Comparison of ENCODE assay signal across 8 cellular contexts in the genomic region with DNA sequence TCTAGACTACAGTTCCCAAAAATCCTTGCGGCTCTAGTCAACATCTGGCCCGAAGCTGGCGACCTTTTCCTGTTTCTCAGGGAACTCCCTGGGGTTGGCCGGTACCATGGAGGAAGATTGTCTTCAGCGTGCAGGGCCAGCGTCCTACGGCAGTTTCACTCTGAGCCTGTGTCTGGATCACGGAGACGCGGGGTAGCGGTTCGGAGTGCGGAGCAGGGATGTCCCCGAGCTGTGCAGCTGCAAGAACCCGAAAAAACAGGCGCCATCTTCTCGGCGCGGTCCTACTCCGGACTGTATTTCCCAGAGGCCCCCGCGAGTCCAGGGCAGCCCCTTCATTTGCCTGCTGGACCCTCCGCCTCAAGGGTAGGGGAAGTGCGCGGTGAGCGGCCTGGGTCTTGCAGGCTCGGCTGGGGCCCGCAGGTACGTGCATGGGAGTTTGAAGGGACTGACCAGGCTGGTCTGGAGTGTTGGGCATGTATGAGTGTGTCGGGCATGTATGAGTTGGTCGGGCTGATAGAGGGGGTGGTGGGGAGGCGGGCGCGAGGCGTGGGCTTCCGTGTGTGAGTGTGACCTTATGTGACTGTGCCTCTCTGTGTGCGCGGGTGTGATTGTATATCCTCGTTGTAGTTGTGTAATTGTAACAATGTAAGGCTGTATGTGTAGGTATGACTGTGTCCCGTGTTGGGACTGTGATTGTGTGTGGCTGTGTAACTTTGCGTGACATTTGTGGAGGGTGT. TPM values are rescaled to one million over a fixed set of nuclear protein-coding genes. Genes with fewer than 3 reads are reported as not detected.
A peak's percentile ranks its signal among the peaks of the same experiment; 100 is the strongest.
DNase-seq lines count a peak whose midpoint lies in the region; ATAC-seq and TF ChIP-seq lines count a peak whose summit lies in the region.

A gene (plus strand): TSS at position 360 of the 737 bp plus-strand sequence. CDS start 12,240 bp downstream, outside the sequence.

- POLR2A ChIA-PET in RWPE1 (lab: Yijun Ruan, JAX; ENCODE audit: low non-redundant PET) = interaction anchor here (0.8 to 0.9 kb wide), 2 partner anchors 153 to 368 kb away, joined by 3 read pairs; a partner anchor contains a TSS

- H3K9me3 Mint-ChIP-seq in stimulated activated naive CD8-positive, alpha-beta T cell treated with anti-CD3 and anti-CD28 coated beads, Interleukin-15, amount 100 ng/mL, for 72 hours = peaks cover 10 to 18% of the 10 kb centered on the region in 2 donors

- DNase-seq in EL (peak; percentile 89), GOT3 (lab: John Stamatoyannopoulos, UW) (peak; percentile 66), LHCN-M2 (ENCODE audit: low read depth) (peak; percentile 88), RWPE1 (ENCODE audit: low spot score) (peak; percentile 82), fibroblast of villous mesenchyme (ENCODE audit: low read depth) (peak; percentile 90)
- DNase-seq in activated effector memory CD4-positive, alpha-beta T cell treated with Interleukin-2 at 50 U/mL for 16 hours = peak; percentile 81
- DNase-seq in stimulated activated naive CD8-positive, alpha-beta T cell treated with anti-CD3 and anti-CD28 coated beads, Interleukin-15, amount 100 ng/mL, for 72 hours = peak; percentile 85 to 91

- ATAC-seq in stimulated activated naive CD8-positive, alpha-beta T cell treated with anti-CD3 and anti-CD28 coated beads, Interleukin-15, amount 100 ng/mL, for 72 hours = peak; percentile 94

- CTCF ChIA-PET in RWPE1 (lab: Yijun Ruan, JAX) = interaction anchor here (0.6 kb wide), 1 partner anchor 50 kb away, joined by 6 read pairs; no protein-coding TSS in a partner anchor

- H3K27me3 Mint-ChIP-seq in stimulated activated naive CD8-positive, alpha-beta T cell treated with anti-CD3 and anti-CD28 coated beads, Interleukin-15, amount 100 ng/mL, for 72 hours = no peaks in the 10 kb centered on the region

- H3K4me2 ChIP-seq in neural cell (ENCODE audit: low read length) = peak within 1 kb of the TSS; percentile 95

- TF ChIP-seq EP300 in neural cell (conservative IDR thresholded peaks at IDR 0.05; ENCODE audit: poor library complexity, severe bottlenecking) = no peak

- H3K4me3 Mint-ChIP-seq in stimulated activated naive CD8-positive, alpha-beta T cell treated with anti-CD3 and anti-CD28 coated beads, Interleukin-15, amount 100 ng/mL, for 72 hours = peak within 1 kb of the TSS; percentile 86 to 93

- H3K27ac ChIP-seq in RWPE1 = peak within 1 kb of the TSS; percentile 89
- peak within 1 kb of the TSS; percentile 87 for H3K27ac ChIP-seq in neural cell (ENCODE audit: low read length)

- H3K27me3 ChIP-seq in neural cell (ENCODE audit: insufficient read depth, low read depth, low read length) = no peaks in the 10 kb centered on the region

- H3F3A ChIP-seq in neural cell (ENCODE audit: insufficient read depth, low read length, poor library complexity, severe bottlenecking) = no peaks in the 10 kb centered on the region

- no peaks in the 10 kb centered on the region for H3K9me2 ChIP-seq in neural cell (ENCODE audit: insufficient read depth, low read length)

- peak within 1 kb of the TSS; percentile 87 for H3K9ac ChIP-seq in neural cell (ENCODE audit: low read length)

- peaks cover 9% of the 10 kb centered on the region for H3K79me2 ChIP-seq in neural cell (replicated peaks; ENCODE audit: insufficient read depth, low read length)

- no peak for TF ChIP-seq RAD21 in neural cell (conservative IDR thresholded peaks at IDR 0.05)

- H3K4me3 ChIP-seq in fibroblast of villous mesenchyme (ENCODE audit: low read depth, low read length) (peak within 1 kb of the TSS; percentile 99), neural cell (ENCODE audit: low read length) (peak within 1 kb of the TSS; percentile 88)

- H3K36me3 ChIP-seq in neural cell (ENCODE audit: insufficient read depth, low read length) = no peaks in the 10 kb centered on the region

- peak within 1 kb of the TSS; percentile 97 to 99 for H3K27ac Mint-ChIP-seq in stimulated activated naive CD8-positive, alpha-beta T cell treated with anti-CD3 and anti-CD28 coated beads, Interleukin-15, amount 100 ng/mL, for 72 hours

- H3K9me3 ChIP-seq in neural cell (ENCODE audit: low read length) = no peaks in the 10 kb centered on the region

- H4K20me1 ChIP-seq in neural cell (ENCODE audit: insufficient read depth) = no peaks in the 10 kb centered on the region

- TF ChIP-seq CTCF in RWPE1 (conservative IDR thresholded peaks at IDR 0.05; ENCODE audit: low read depth) = no peak
- TF ChIP-seq CTCF in fibroblast of villous mesenchyme (IDR thresholded peaks at IDR 0.05; ENCODE audit: insufficient read depth, low read depth, low read length) = no peak
- no peak for TF ChIP-seq CTCF in neural cell (IDR thresholded peaks at IDR 0.05; ENCODE audit: poor library complexity, severe bottlenecking)

- H2AFZ ChIP-seq in neural cell (ENCODE audit: low read depth, low read length) = peak within 1 kb of the TSS; percentile 100

- peaks cover 22% of the 10 kb centered on the region for H3K4me1 Mint-ChIP-seq in stimulated activated naive CD8-positive, alpha-beta T cell treated with anti-CD3 and anti-CD28 coated beads, Interleukin-15, amount 100 ng/mL, for 72 hours

TF ChIP-seq in neural cell, 6 proteins besides CTCF, POLR2A, EP300 and RAD21:
- TF ChIP-seq, protein P1, sequence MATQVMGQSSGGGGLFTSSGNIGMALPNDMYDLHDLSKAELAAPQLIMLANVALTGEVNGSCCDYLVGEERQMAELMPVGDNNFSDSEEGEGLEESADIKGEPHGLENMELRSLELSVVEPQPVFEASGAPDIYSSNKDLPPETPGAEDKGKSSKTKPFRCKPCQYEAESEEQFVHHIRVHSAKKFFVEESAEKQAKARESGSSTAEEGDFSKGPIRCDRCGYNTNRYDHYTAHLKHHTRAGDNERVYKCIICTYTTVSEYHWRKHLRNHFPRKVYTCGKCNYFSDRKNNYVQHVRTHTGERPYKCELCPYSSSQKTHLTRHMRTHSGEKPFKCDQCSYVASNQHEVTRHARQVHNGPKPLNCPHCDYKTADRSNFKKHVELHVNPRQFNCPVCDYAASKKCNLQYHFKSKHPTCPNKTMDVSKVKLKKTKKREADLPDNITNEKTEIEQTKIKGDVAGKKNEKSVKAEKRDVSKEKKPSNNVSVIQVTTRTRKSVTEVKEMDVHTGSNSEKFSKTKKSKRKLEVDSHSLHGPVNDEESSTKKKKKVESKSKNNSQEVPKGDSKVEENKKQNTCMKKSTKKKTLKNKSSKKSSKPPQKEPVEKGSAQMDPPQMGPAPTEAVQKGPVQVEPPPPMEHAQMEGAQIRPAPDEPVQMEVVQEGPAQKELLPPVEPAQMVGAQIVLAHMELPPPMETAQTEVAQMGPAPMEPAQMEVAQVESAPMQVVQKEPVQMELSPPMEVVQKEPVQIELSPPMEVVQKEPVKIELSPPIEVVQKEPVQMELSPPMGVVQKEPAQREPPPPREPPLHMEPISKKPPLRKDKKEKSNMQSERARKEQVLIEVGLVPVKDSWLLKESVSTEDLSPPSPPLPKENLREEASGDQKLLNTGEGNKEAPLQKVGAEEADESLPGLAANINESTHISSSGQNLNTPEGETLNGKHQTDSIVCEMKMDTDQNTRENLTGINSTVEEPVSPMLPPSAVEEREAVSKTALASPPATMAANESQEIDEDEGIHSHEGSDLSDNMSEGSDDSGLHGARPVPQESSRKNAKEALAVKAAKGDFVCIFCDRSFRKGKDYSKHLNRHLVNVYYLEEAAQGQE (IDR thresholded peaks at IDR 0.05; ENCODE audit: borderline replicate concordance) = peak; percentile 59
- TF ChIP-seq TAF1 (IDR thresholded peaks at IDR 0.05; ENCODE audit: low read depth) (peak; percentile 68), POLR2AphosphoS5 (IDR thresholded peaks at IDR 0.05) (peak; percentile 77), EZH2 (IDR thresholded peaks at IDR 0.05; ENCODE audit: borderline replicate concordance, insufficient read depth, low read length, poor library complexity, severe bottlenecking) (no peak), SMC3 (conservative IDR thresholded peaks at IDR 0.05; ENCODE audit: poor library complexity) (no peak), MXI1 (conservative IDR thresholded peaks at IDR 0.05; ENCODE audit: poor library complexity, severe bottlenecking) (peak; percentile 71)

RNA-seq across cellular contexts. Expression of the gene that starts here (rescaled TPM):
- total RNA-seq in LHCN-M2 (2014; rRNA removed) (4.0 and 4.1 TPM in 2 replicates), fibroblast of villous mesenchyme (5.2 and 6.8 TPM in 2 replicates)
- 1.6 TPM for polyA plus RNA-seq in LHCN-M2 (2012)
- polyA plus RNA-seq in neural cell = 8.4 and 10.3 TPM in 2 replicates
- 16.6 and 19.4 TPM in 2 replicates for polyA minus RNA-seq in neural cell

Comparison
In these comparisons a context has a peak if more than half of its experiments do, and no peak if none do; other contexts are left out.
1. Peak in every context shown above with its lines: DNase-seq, ATAC-seq, H3K4me3 ChIP-seq and H3K27ac ChIP-seq.